Comparison of ENCODE assay signal across 1 cellular context in the genomic region with DNA sequence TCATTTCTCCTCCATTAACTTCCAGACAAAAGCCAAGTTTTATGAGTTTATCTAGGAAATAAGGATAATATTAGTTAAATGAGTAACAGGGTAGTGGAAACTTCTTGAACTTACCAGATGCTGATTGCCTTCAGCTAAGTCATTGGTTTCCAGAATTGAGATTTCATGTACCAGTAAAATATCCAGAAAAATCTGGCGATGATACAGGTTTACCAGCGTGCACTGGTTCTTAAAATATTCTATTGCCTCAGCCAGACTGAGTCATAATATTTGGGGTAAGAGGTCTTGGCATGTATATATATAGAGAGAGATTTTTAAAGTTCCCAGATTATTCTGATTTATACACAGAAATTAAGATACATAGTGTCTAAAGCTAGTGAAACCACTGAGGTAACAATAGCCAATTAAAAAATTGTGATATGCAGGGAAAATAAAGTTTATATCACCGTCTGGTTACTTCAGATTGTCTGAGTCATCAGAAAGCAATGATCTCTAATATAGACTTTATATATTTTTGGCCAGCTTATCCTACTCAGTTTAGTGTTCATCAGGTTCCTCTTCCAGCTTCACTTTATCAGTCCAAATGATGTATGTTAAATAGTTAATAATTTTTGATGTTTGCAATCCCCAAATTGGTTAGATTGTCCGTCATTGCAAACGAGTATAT.
TF ChIP-seq lines count a peak whose summit lies in the region.

No MANE protein-coding gene starts in this region.

TF ChIP-seq in HepG2, 621 proteins besides CTCF, POLR2A, EP300 and RAD21 (continued from another document):
- TF ChIP-seq TMF1 (CRISPR knock-in tag; IDR thresholded peaks at IDR 0.05; ENCODE audit: low read depth) (no peak), ZNF235 (CRISPR knock-in tag; IDR thresholded peaks at IDR 0.05; ENCODE audit: borderline replicate concordance) (no peak), ZNF841 (CRISPR knock-in tag; IDR thresholded peaks at IDR 0.05; ENCODE audit: borderline replicate concordance) (no peak), HDAC2 (CRISPR knock-in tag; IDR thresholded peaks at IDR 0.05) (no peak), NKX3-1 (CRISPR knock-in tag; IDR thresholded peaks at IDR 0.05) (no peak), ZNF549 (CRISPR knock-in tag; IDR thresholded peaks at IDR 0.05) (no peak), ZNF501 (CRISPR knock-in tag; IDR thresholded peaks at IDR 0.05) (no peak), MAFF (IDR thresholded peaks at IDR 0.05; ENCODE audit: low read depth, low read length) (0 out of 2 replicates have a peak, but pooled peaks have one; percentile 6), ZNF431 (CRISPR knock-in tag; IDR thresholded peaks at IDR 0.05; ENCODE audit: borderline replicate concordance, low read depth) (no peak), ELF4 (CRISPR knock-in tag; IDR thresholded peaks at IDR 0.05; ENCODE audit: borderline replicate concordance) (no peak), MAFK (conservative IDR thresholded peaks at IDR 0.05 in 1 of 2, IDR thresholded peaks at IDR 0.05 in 1 of 2; ENCODE audit: low read length in 2 of 2) (peak in 1 of 2 experiments; percentile 54; a peak in 2 of 4 replicates)
- TF ChIP-seq, protein P1, sequence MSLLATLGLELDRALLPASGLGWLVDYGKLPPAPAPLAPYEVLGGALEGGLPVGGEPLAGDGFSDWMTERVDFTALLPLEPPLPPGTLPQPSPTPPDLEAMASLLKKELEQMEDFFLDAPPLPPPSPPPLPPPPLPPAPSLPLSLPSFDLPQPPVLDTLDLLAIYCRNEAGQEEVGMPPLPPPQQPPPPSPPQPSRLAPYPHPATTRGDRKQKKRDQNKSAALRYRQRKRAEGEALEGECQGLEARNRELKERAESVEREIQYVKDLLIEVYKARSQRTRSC (CRISPR knock-in tag; IDR thresholded peaks at IDR 0.05; ENCODE audit: low read depth) = no peak
- TF ChIP-seq, protein P2, sequence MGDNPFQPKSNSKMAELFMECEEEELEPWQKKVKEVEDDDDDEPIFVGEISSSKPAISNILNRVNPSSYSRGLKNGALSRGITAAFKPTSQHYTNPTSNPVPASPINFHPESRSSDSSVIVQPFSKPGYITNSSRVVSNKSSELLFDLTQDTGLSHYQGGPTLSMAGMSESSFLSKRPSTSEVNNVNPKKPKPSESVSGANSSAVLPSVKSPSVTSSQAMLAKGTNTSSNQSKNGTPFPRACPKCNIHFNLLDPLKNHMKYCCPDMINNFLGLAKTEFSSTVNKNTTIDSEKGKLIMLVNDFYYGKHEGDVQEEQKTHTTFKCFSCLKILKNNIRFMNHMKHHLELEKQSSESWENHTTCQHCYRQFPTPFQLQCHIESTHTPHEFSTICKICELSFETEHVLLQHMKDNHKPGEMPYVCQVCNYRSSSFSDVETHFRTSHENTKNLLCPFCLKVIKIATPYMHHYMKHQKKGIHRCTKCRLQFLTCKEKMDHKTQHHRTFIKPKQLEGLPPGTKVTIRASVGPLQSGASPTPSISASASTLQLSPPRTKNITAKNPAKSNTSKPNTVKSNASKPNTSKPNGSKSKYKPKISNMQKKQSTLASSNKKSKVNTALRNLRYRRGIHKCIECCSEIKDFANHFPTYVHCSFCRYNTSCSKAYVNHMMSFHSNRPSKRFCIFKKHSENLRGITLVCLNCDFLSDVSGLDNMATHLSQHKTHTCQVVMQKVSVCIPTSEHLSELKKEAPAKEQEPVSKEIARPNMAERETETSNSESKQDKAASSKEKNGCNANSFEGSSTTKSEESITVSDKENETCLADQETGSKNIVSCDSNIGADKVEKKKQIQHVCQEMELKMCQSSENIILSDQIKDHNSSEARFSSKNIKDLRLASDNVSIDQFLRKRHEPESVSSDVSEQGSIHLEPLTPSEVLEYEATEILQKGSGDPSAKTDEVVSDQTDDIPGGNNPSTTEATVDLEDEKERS (CRISPR knock-in tag; IDR thresholded peaks at IDR 0.05) = no peak
- TF ChIP-seq, protein P3, sequence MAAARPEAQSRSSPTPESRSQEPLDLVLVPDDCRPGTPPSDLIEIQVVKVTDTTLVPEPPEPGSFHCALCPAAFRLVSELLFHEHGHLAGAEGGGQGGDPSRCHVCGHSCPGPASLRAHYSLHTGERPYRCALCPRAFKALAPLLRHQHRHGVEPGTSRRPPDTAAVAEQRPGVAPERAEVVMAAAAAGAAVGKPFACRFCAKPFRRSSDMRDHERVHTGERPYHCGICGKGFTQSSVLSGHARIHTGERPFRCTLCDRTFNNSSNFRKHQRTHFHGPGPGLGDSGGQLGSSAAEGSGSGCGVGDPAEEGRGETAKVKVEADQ (CRISPR knock-in tag; IDR thresholded peaks at IDR 0.05; ENCODE audit: borderline replicate concordance) = no peak
